ENCODE assay signal across 1 cellular context in genomic region chr1:207017615-207018559, GRCh38.
TF ChIP-seq lines count a peak whose summit lies in the region.

No MANE protein-coding gene starts in this region.

TF ChIP-seq in K562, 482 proteins besides CTCF, POLR2A, EP300 and RAD21 (continued from another document and continues in another):
- TF ChIP-seq SMC3 (conservative IDR thresholded peaks at IDR 0.05; ENCODE audit: insufficient read depth, low read depth, low read length) (no peak), MXI1 (IDR thresholded peaks at IDR 0.05; ENCODE audit: low read depth, low read length) (peak; percentile 72; the same call in 1 of the 2 replicates), PHB2 (IDR thresholded peaks at IDR 0.05; ENCODE audit: low read depth) (peak; percentile 90), PRDM10 (IDR thresholded peaks at IDR 0.05; ENCODE audit: partially characterized antibody) (no peak), CLOCK (CRISPR knock-in tag; IDR thresholded peaks at IDR 0.05; ENCODE audit: borderline replicate concordance) (no peak), ZNF263 (CRISPR knock-in tag; IDR thresholded peaks at IDR 0.05; ENCODE audit: borderline replicate concordance) (no peak), NELFE (IDR thresholded peaks at IDR 0.05; ENCODE audit: insufficient read depth, insufficient read length) (no peak), FOS (IDR thresholded peaks at IDR 0.05; ENCODE audit: extremely low read depth, insufficient read length) (no peak), ZNF766 (CRISPR knock-in tag; conservative IDR thresholded peaks at IDR 0.05) (0 out of 2 replicates have a peak, but pooled peaks have one; percentile 20), CREB3L1 (IDR thresholded peaks at IDR 0.05; ENCODE audit: borderline replicate concordance, low read depth) (peak; percentile 97), ZNF253 (CRISPR knock-in tag; conservative IDR thresholded peaks at IDR 0.05) (no peak), POLR2G (IDR thresholded peaks at IDR 0.05; ENCODE audit: low read depth, low read length) (no peak), TRIM25 (IDR thresholded peaks at IDR 0.05; ENCODE audit: borderline replicate concordance) (no peak), PHF8 (IDR thresholded peaks at IDR 0.05; ENCODE audit: borderline replicate concordance, low read length) (no peak), ZSCAN29 (IDR thresholded peaks at IDR 0.05) (no peak), MNT (conservative IDR thresholded peaks at IDR 0.05) (peak in 1 of 2 experiments; percentile 67; a peak in 2 of 4 replicates), KLF1 (tag; IDR thresholded peaks at IDR 0.05) (no peak), ZNF280A (IDR thresholded peaks at IDR 0.05; ENCODE audit: low read depth, partially characterized antibody) (no peak), CC2D1A (IDR thresholded peaks at IDR 0.05) (peak; percentile 89; the same call in 1 of the 2 replicates), XRCC3 (IDR thresholded peaks at IDR 0.05) (no peak), IRF2 (CRISPR knock-in tag; IDR thresholded peaks at IDR 0.05) (no peak), BHLHE40 (IDR thresholded peaks at IDR 0.05; ENCODE audit: low read length) (peak; percentile 30; the same call in 1 of the 2 replicates), ZNF584 (CRISPR knock-in tag; IDR thresholded peaks at IDR 0.05; ENCODE audit: low read depth) (no peak), ZNF699 (CRISPR knock-in tag; IDR thresholded peaks at IDR 0.05; ENCODE audit: insufficient replicate concordance) (no peak), HNRNPUL1 (IDR thresholded peaks at IDR 0.05; ENCODE audit: low read length) (no peak), IRF1 (CRISPR knock-in tag; IDR thresholded peaks at IDR 0.05; ENCODE audit: borderline replicate concordance) (no peak), U2AF2 (optimal IDR thresholded peaks at IDR 0.05; ENCODE audit: low read depth, low read length) (no peak), ZNF561 (CRISPR knock-in tag; conservative IDR thresholded peaks at IDR 0.05) (no peak), MECOM (CRISPR knock-in tag; IDR thresholded peaks at IDR 0.05) (no peak), DIDO1 (tag; IDR thresholded peaks at IDR 0.05; ENCODE audit: low read depth) (no peak), RBM15 (IDR thresholded peaks at IDR 0.05; ENCODE audit: insufficient read depth, low read length) (no peak), FOSL1 (tag; conservative IDR thresholded peaks at IDR 0.05) (peak; percentile 91), ILK (tag; IDR thresholded peaks at IDR 0.05; ENCODE audit: borderline replicate concordance, low read depth) (no peak), ZNF589 (CRISPR knock-in tag; IDR thresholded peaks at IDR 0.05; ENCODE audit: low read depth) (peak; percentile 66; the same call in 1 of the 2 replicates), RBM14 (IDR thresholded peaks at IDR 0.05; ENCODE audit: borderline replicate concordance, insufficient read depth, low read depth, low read length) (no peak), THRA (IDR thresholded peaks at IDR 0.05) (no peak), HNRNPL (IDR thresholded peaks at IDR 0.05; ENCODE audit: low read depth, low read length) (no peak), HCFC1 (IDR thresholded peaks at IDR 0.05; ENCODE audit: low read depth, low read length) (no peak), RBBP5 (IDR thresholded peaks at IDR 0.05; ENCODE audit: borderline replicate concordance, insufficient read depth, low read length, poor library complexity, severe bottlenecking) (no peak), ZNF121 (CRISPR knock-in tag; conservative IDR thresholded peaks at IDR 0.05) (no peak), CEBPG (CRISPR knock-in tag; IDR thresholded peaks at IDR 0.05) (no peak), CEBPG (tag; conservative IDR thresholded peaks at IDR 0.05 in 1 of 2, IDR thresholded peaks at IDR 0.05 in 1 of 2) (no peak), THAP7 (CRISPR knock-in tag; IDR thresholded peaks at IDR 0.05) (no peak), SMARCA4 (IDR thresholded peaks at IDR 0.05) (peak; percentile 98), TARDBP (IDR thresholded peaks at IDR 0.05) (no peak), HSF4 (CRISPR knock-in tag; IDR thresholded peaks at IDR 0.05; ENCODE audit: borderline replicate concordance) (no peak)
